ENCODE assay signal across 20 cellular contexts in genomic region chr6:137256350-137257128, GRCh38. TPM values are rescaled to one million over a fixed set of nuclear protein-coding genes. Genes with fewer than 3 reads are reported as not detected.
DNase-seq lines count a peak whose midpoint lies in the region; ATAC-seq and TF ChIP-seq lines count a peak whose summit lies in the region.
"Had no signal": no experiment of that assay in that cellular context is flagged by ENCODE, and none has a peak within 500 bp of the region (broad histone marks: within the 10 kb centered on the region; RNA-seq: fewer than 3 reads in every experiment).

No MANE protein-coding gene starts in this region.

- H3K79me2 ChIP-seq in PC-3 (ENCODE audit: low read length), result no peaks in the 10 kb centered on the region

- H4K20me1 ChIP-seq in PC-3 (ENCODE audit: low read length), result no peaks in the 10 kb centered on the region
- H4K20me1 ChIP-seq: BLaER1 had no signal

- H3K4me3 ChIP-seq in PC-3 (ENCODE audit: low read length), result no peak overlapping the region
- H3K4me3 ChIP-seq in mucosa of descending colon, result no peak overlapping the region
- H3K4me3 ChIP-seq: BLaER1, GM23338 had no signal

- intact Hi-C loops in natural killer cell (cut with micrococcal nuclease) (loop anchor here (5.0 to 10.0 kb wide), 3 partner anchors 99 to 458 kb away; no protein-coding TSS in a partner anchor), PC-3 (cut with micrococcal nuclease) (no loop called here), mucosa of descending colon (cut with DNase I, micrococcal nuclease) (no loop called here)
- intact Hi-C loops in dendritic cell treated with granulocyte-macrophage colony-stimulating factor and Interleukin-4, amounts not matched to agents 40 ng/mL and 50 ng/mL, for 4 days (cut with micrococcal nuclease), result no loop called here
- intact Hi-C loops in activated CD4-positive, alpha-beta T cell treated with anti-CD3 and anti-CD28 coated beads, Interleukin-2, amount 10 ng/mL, durations not matched to agents 24 days and 14 days (cut with micrococcal nuclease), result no loop called here

- no peak overlapping the region for H3K4me2 ChIP-seq in PC-3 (ENCODE audit: low read length)
- H3K4me2 ChIP-seq: BLaER1, GM23338 had no signal

- no peaks in the 10 kb centered on the region for H3K27me3 Mint-ChIP-seq in natural killer cell (ENCODE audit: low read depth in 2 of 2)
- peaks cover 4 to 10% of the 10 kb centered on the region in 2 donors for H3K27me3 Mint-ChIP-seq in natural killer cell treated with Interleukin-12 subunit alpha and Interleukin-12 subunit beta and Interleukin-15 and Interleukin-18, amount 100 ng/mL, for 72 hours
- no peaks in the 10 kb centered on the region for H3K27me3 Mint-ChIP-seq in dendritic cell treated with granulocyte-macrophage colony-stimulating factor and Interleukin-4, amounts not matched to agents 40 ng/mL and 50 ng/mL, for 4 days
- peaks cover 19% of the 10 kb centered on the region for H3K27me3 Mint-ChIP-seq in activated CD4-positive, alpha-beta T cell treated with anti-CD3 and anti-CD28 coated beads, Interleukin-2, amount 10 ng/mL, durations not matched to agents 24 days and 14 days
- H3K27me3 Mint-ChIP-seq: B cell had no signal

- no peak overlapping the region for H3K9ac ChIP-seq in PC-3 (ENCODE audit: low read length)
- H3K9ac ChIP-seq: BLaER1 had no signal

- H3K9me3 ChIP-seq in PC-3 (ENCODE audit: low read length) (no peaks in the 10 kb centered on the region), mucosa of descending colon (peaks cover 30% of the 10 kb centered on the region)

- H3K9me3 Mint-ChIP-seq in natural killer cell, result peaks cover 6 to 18% of the 10 kb centered on the region in 2 donors
- H3K9me3 Mint-ChIP-seq in natural killer cell treated with Interleukin-12 subunit alpha and Interleukin-12 subunit beta and Interleukin-15 and Interleukin-18, amount 100 ng/mL, for 72 hours, result peaks cover 8% of the 10 kb centered on the region
- peaks cover 38% of the 10 kb centered on the region for H3K9me3 Mint-ChIP-seq in dendritic cell treated with granulocyte-macrophage colony-stimulating factor and Interleukin-4, amounts not matched to agents 40 ng/mL and 50 ng/mL, for 4 days
- H3K9me3 Mint-ChIP-seq in activated CD4-positive, alpha-beta T cell treated with anti-CD3 and anti-CD28 coated beads, Interleukin-2, amount 10 ng/mL, durations not matched to agents 24 days and 14 days, result peaks cover 20% of the 10 kb centered on the region

- no peaks in the 10 kb centered on the region for H3K36me3 ChIP-seq in PC-3 (ENCODE audit: low read depth, low read length)
- no peaks in the 10 kb centered on the region for H3K36me3 ChIP-seq in mucosa of descending colon (ENCODE audit: low read depth)
- H3K36me3 ChIP-seq: BLaER1 had no signal

- DNase-seq in natural killer cell (no peak), PC-3 (peak; percentile 17), mucosa of descending colon (no peak), HPDE6-E6E7 (ENCODE audit: extremely low spot score) (no peak), OCI-M1 (lab: John Stamatoyannopoulos, UW) (no peak)
- no peak for DNase-seq in natural killer cell treated with Interleukin-12 subunit alpha and Interleukin-12 subunit beta and Interleukin-15 and Interleukin-18, amount 100 ng/mL, for 72 hours (ENCODE audit: low spot score)
- DNase-seq in activated CD4-positive, alpha-beta T cell treated with anti-CD3 and anti-CD28 coated beads, Interleukin-2, amount 10 ng/mL, durations not matched to agents 24 days and 14 days, result no peak
- DNase-seq: Caco-2; CD4-positive, CD25-positive, alpha-beta regulatory T cell; CD8-positive, alpha-beta T cell; DMS153; DMS79 treated with DMSO at 0.1 percent for 48 hours; GF-D8; H9 had no signal

- H3K27me3 ChIP-seq in PC-3 (ENCODE audit: low read length), result no peaks in the 10 kb centered on the region
- H3K27me3 ChIP-seq: BLaER1 had no signal

- no peaks in the 10 kb centered on the region for H3K9me2 ChIP-seq in PC-3 (replicated peaks; ENCODE audit: low read length)

- no peak for ATAC-seq in natural killer cell
- no peak for ATAC-seq in natural killer cell treated with Interleukin-12 subunit alpha and Interleukin-12 subunit beta and Interleukin-15 and Interleukin-18, amount 100 ng/mL, for 72 hours
- ATAC-seq in PC-3, result peak; percentile 74
- peak; percentile 75 for ATAC-seq in mucosa of descending colon
- ATAC-seq: CD8-positive, alpha-beta T cell; GM23338; HCT116 had no signal

- CTCF ChIA-PET in PC-3 (lab: Charles Lee), result no interaction called here

- peak overlapping the region; percentile 28; the same call in 1 of the 2 replicates for H3K27ac ChIP-seq in PC-3 (ENCODE audit: low read length)
- H3K27ac ChIP-seq: BLaER1, C4-2B had no signal

- no peaks in the 10 kb centered on the region for H3F3A ChIP-seq in PC-3 (ENCODE audit: low read length, unreplicated experiment)

- H3K4me3 Mint-ChIP-seq in natural killer cell, result no peak overlapping the region
- H3K4me3 Mint-ChIP-seq in natural killer cell treated with Interleukin-12 subunit alpha and Interleukin-12 subunit beta and Interleukin-15 and Interleukin-18, amount 100 ng/mL, for 72 hours, result no peak overlapping the region
- no peak overlapping the region for H3K4me3 Mint-ChIP-seq in dendritic cell treated with granulocyte-macrophage colony-stimulating factor and Interleukin-4, amounts not matched to agents 40 ng/mL and 50 ng/mL, for 4 days
- H3K4me3 Mint-ChIP-seq in activated CD4-positive, alpha-beta T cell treated with anti-CD3 and anti-CD28 coated beads, Interleukin-2, amount 10 ng/mL, durations not matched to agents 24 days and 14 days, result no peak overlapping the region
- H3K4me3 Mint-ChIP-seq: B cell; CD4-positive, CD25-positive, alpha-beta regulatory T cell; CD8-positive, alpha-beta T cell; GM23338; H9 had no signal

- peaks cover 41 to 44% of the 10 kb centered on the region in 2 donors for H3K4me1 Mint-ChIP-seq in natural killer cell
- peaks cover 36 to 40% of the 10 kb centered on the region in 2 donors for H3K4me1 Mint-ChIP-seq in natural killer cell treated with Interleukin-12 subunit alpha and Interleukin-12 subunit beta and Interleukin-15 and Interleukin-18, amount 100 ng/mL, for 72 hours (ENCODE audit: low read depth in 2 of 2)
- H3K4me1 Mint-ChIP-seq in dendritic cell treated with granulocyte-macrophage colony-stimulating factor and Interleukin-4, amounts not matched to agents 40 ng/mL and 50 ng/mL, for 4 days (ENCODE audit: low read depth), result peaks cover 35% of the 10 kb centered on the region
- H3K4me1 Mint-ChIP-seq in activated CD4-positive, alpha-beta T cell treated with anti-CD3 and anti-CD28 coated beads, Interleukin-2, amount 10 ng/mL, durations not matched to agents 24 days and 14 days, result peaks cover 2% of the 10 kb centered on the region

- H3K4me1 ChIP-seq in PC-3 (ENCODE audit: insufficient read depth, low read length) (peaks cover 12% of the 10 kb centered on the region), mucosa of descending colon (ENCODE audit: low read depth) (peaks cover 8% of the 10 kb centered on the region)

- POLR2A ChIA-PET in PC-3 (lab: Charles Lee; ENCODE audit: unreplicated experiment), result interaction anchor here (0.5 kb wide), 1 partner anchor 629 kb away, joined by 18 read pairs; no protein-coding TSS in a partner anchor

- no TSS peak for BruUV-seq in PC-3 (replicated peaks; lab: Mats Ljungman, UMichigan)

- H3K27ac Mint-ChIP-seq in natural killer cell, result peak overlapping the region; percentile 77 to 87
- no peak overlapping the region for H3K27ac Mint-ChIP-seq in natural killer cell treated with Interleukin-12 subunit alpha and Interleukin-12 subunit beta and Interleukin-15 and Interleukin-18, amount 100 ng/mL, for 72 hours
- peak overlapping the region; percentile 24 for H3K27ac Mint-ChIP-seq in dendritic cell treated with granulocyte-macrophage colony-stimulating factor and Interleukin-4, amounts not matched to agents 40 ng/mL and 50 ng/mL, for 4 days
- no peak overlapping the region for H3K27ac Mint-ChIP-seq in activated CD4-positive, alpha-beta T cell treated with anti-CD3 and anti-CD28 coated beads, Interleukin-2, amount 10 ng/mL, durations not matched to agents 24 days and 14 days
- H3K27ac Mint-ChIP-seq: B cell; CD4-positive, CD25-positive, alpha-beta regulatory T cell; CD8-positive, alpha-beta T cell; GM23338; H9 had no signal

- H2AFZ ChIP-seq in PC-3 (ENCODE audit: low read length), result no peak overlapping the region
- H2AFZ ChIP-seq: GM23338 had no signal

- TF ChIP-seq CTCF in natural killer cell (IDR thresholded peaks at IDR 0.05), result no peak
- TF ChIP-seq CTCF in PC-3 (conservative IDR thresholded peaks at IDR 0.05; ENCODE audit: low read depth, low read length), result no peak
- TF ChIP-seq CTCF in mucosa of descending colon (IDR thresholded peaks at IDR 0.05), result no peak

- H3K36me3 Mint-ChIP-seq in natural killer cell, result peaks cover 27% of the 10 kb centered on the region
- H3K36me3 Mint-ChIP-seq in natural killer cell treated with Interleukin-12 subunit alpha and Interleukin-12 subunit beta and Interleukin-15 and Interleukin-18, amount 100 ng/mL, for 72 hours, result peaks cover 25% of the 10 kb centered on the region
- H3K36me3 Mint-ChIP-seq in dendritic cell treated with granulocyte-macrophage colony-stimulating factor and Interleukin-4, amounts not matched to agents 40 ng/mL and 50 ng/mL, for 4 days (ENCODE audit: low read depth), result peaks cover 30% of the 10 kb centered on the region
- H3K36me3 Mint-ChIP-seq in activated CD4-positive, alpha-beta T cell treated with anti-CD3 and anti-CD28 coated beads, Interleukin-2, amount 10 ng/mL, durations not matched to agents 24 days and 14 days (ENCODE audit: low read depth), result peaks cover 4% of the 10 kb centered on the region

RNA-seq across cellular contexts. Expression of gene IFNGR1, which starts 37.4 kb away (rescaled TPM):
- 100 to 1,000 TPM in 2 of 3 donors, 10 to 100 TPM in 1; 77.5 to 128 (median 100) TPM for total RNA-seq in natural killer cell
- total RNA-seq in natural killer cell treated with Interleukin-12 subunit alpha and Interleukin-12 subunit beta and Interleukin-15 and Interleukin-18, amount 100 ng/mL, for 72 hours, result 10 to 100 TPM; 19.8 to 31.9 TPM
- total RNA-seq in PC-3 (2014; rRNA removed), result 15.8 and 24.6 TPM in 2 replicates
- total RNA-seq in mucosa of descending colon, result 100 to 1,000 TPM in 1 of 3 donors, 10 to 100 TPM in 2; 77.1 to 133 (median 97.6) TPM
- total RNA-seq in activated CD4-positive, alpha-beta T cell treated with anti-CD3 and anti-CD28 coated beads, Interleukin-2, amount 10 ng/mL, durations not matched to agents 24 days and 14 days, result 13.9 and 14.4 TPM in 2 replicates

Comparison
In these comparisons a context has a peak if more than half of its experiments do, and no peak if none do; other contexts are left out.
1. H3K27ac Mint-ChIP-seq: peak in natural killer cell (2 of 2) and dendritic cell treated with granulocyte-macrophage colony-stimulating factor and Interleukin-4, amounts not matched to agents 40 ng/mL and 50 ng/mL, for 4 days (single experiment); none in natural killer cell treated with Interleukin-12 subunit alpha and Interleukin-12 subunit beta and Interleukin-15 and Interleukin-18, amount 100 ng/mL, for 72 hours (0 of 2) and activated CD4-positive, alpha-beta T cell treated with anti-CD3 and anti-CD28 coated beads, Interleukin-2, amount 10 ng/mL, durations not matched to agents 24 days and 14 days (single experiment).
2. ATAC-seq: peak in PC-3 (single experiment) and mucosa of descending colon (single experiment); none in natural killer cell (0 of 3) and natural killer cell treated with Interleukin-12 subunit alpha and Interleukin-12 subunit beta and Interleukin-15 and Interleukin-18, amount 100 ng/mL, for 72 hours (0 of 2).